ENCODE assay signal across 24 cellular contexts in the genomic region with DNA sequence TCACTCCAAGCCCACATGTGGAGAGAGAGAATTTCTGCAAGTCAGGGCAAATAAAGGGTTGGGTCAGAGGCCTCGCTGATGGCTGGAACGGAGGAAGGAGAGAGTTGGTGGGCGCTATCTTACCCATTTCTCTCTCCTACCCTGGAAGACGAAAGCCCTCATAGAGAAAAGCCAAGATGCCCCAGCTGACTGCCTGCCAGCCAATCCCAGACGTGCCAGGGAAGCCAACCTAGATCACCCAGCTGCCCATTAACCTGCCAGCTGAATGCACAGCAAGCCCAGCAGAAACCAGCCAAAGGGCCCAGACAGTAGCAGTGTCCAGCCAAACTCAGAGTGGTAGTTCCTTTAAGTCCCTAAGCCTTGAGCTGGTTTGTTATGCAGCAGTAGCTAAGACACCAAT.
"Had no signal": no experiment of that assay in that cellular context is flagged by ENCODE, and none has a peak within 500 bp of the region (broad histone marks: within the 10 kb centered on the region; RNA-seq: fewer than 3 reads in every experiment).

No MANE protein-coding gene starts in this region.

- H3K4me3 ChIP-seq: adrenal gland, K562 had no signal

- H3K27ac ChIP-seq: adrenal gland, WERI-Rb-1 had no signal

- H3K4me1 ChIP-seq: adrenal gland had no signal

- H3K9ac ChIP-seq: SK-N-SH had no signal

- H3K4me1 Mint-ChIP-seq: activated CD4-positive, alpha-beta memory T cell treated with anti-CD3 and anti-CD28 coated beads, Interleukin-2, amount 10 ng/mL, durations not matched to agents 7 days and 5 days; activated CD4-positive, alpha-beta T cell treated with anti-CD3 and anti-CD28 coated beads for 36 hours; activated naive CD8-positive, alpha-beta T cell treated with anti-CD3 and anti-CD28 coated beads, Interleukin-2, amount 10 ng/mL, durations not matched to agents 7 days and 5 days had no signal

- H3K9me3 Mint-ChIP-seq: activated CD4-positive, alpha-beta memory T cell treated with anti-CD3 and anti-CD28 coated beads, Interleukin-2, amount 10 ng/mL, durations not matched to agents 7 days and 5 days had no signal

- H3K36me3 ChIP-seq: adrenal gland, WERI-Rb-1 had no signal

- DNase-seq: activated CD4-positive, alpha-beta memory T cell treated with anti-CD3 and anti-CD28 coated beads, Interleukin-2, amount 10 ng/mL, durations not matched to agents 7 days and 5 days; activated CD4-positive, alpha-beta T cell treated with anti-CD3 and anti-CD28 coated beads for 36 hours; activated CD4-positive, alpha-beta T cell treated with anti-CD3 and anti-CD28 coated beads, Interleukin-2, amount 50 U/mL, for 1 hour; activated CD8-positive, alpha-beta memory T cell treated with anti-CD3 and anti-CD28 coated beads, Interleukin-2, amount 50 U/mL, for 4 hours; activated naive CD4-positive, alpha-beta T cell treated with anti-CD3 and anti-CD28 coated beads, Interleukin-2, amount 50 U/mL, for 16 hours; activated naive CD8-positive, alpha-beta T cell treated with anti-CD3 and anti-CD28 coated beads, Interleukin-2, amount 10 ng/mL, durations not matched to agents 7 days and 5 days; activated T-cell treated with anti-CD3 and anti-CD28 coated beads, Interleukin-2, amount 50 U/mL, for 1 hour; anterior cingulate cortex; Karpas-422; MM.1S; NCI-H1105; NCI-H1436; NCI-H1694 treated with DMSO at 0.1 percent for 48 hours; NCI-H2029 treated with DMSO at 0.1 percent for 48 hours; NCI-H345; NCI-H510A treated with DMSO at 0.1 percent for 48 hours; NCI-H69; NK-92 treated with Interleukin-12 subunit alpha and Interleukin-12 subunit beta, amount 100 ng/mL, for 24 hours; PC-3; SK-N-SH; T-helper 1 cell; WERI-Rb-1 had no signal

- H3K27me3 Mint-ChIP-seq: activated CD4-positive, alpha-beta memory T cell treated with anti-CD3 and anti-CD28 coated beads, Interleukin-2, amount 10 ng/mL, durations not matched to agents 7 days and 5 days; activated naive CD8-positive, alpha-beta T cell treated with anti-CD3 and anti-CD28 coated beads, Interleukin-2, amount 10 ng/mL, durations not matched to agents 7 days and 5 days had no signal

- H3K4me3 Mint-ChIP-seq: activated CD4-positive, alpha-beta memory T cell treated with anti-CD3 and anti-CD28 coated beads, Interleukin-2, amount 10 ng/mL, durations not matched to agents 7 days and 5 days; activated CD4-positive, alpha-beta T cell treated with anti-CD3 and anti-CD28 coated beads for 36 hours; activated naive CD8-positive, alpha-beta T cell treated with anti-CD3 and anti-CD28 coated beads, Interleukin-2, amount 10 ng/mL, durations not matched to agents 7 days and 5 days had no signal

- ATAC-seq: activated CD4-positive, alpha-beta T cell treated with anti-CD3 and anti-CD28 coated beads for 36 hours; K562; PC-3 had no signal

- H3K36me3 Mint-ChIP-seq: activated naive CD8-positive, alpha-beta T cell treated with anti-CD3 and anti-CD28 coated beads, Interleukin-2, amount 10 ng/mL, durations not matched to agents 7 days and 5 days had no signal

- H3K9me3 ChIP-seq: adrenal gland, SK-N-SH had no signal

- H3K27ac Mint-ChIP-seq: activated CD4-positive, alpha-beta memory T cell treated with anti-CD3 and anti-CD28 coated beads, Interleukin-2, amount 10 ng/mL, durations not matched to agents 7 days and 5 days; activated CD4-positive, alpha-beta T cell treated with anti-CD3 and anti-CD28 coated beads for 36 hours; activated naive CD8-positive, alpha-beta T cell treated with anti-CD3 and anti-CD28 coated beads, Interleukin-2, amount 10 ng/mL, durations not matched to agents 7 days and 5 days had no signal
